11 cellular contexts compared by ENCODE assay signal in genomic region chr22:49951986-49952896, GRCh38. TPM values are rescaled to one million over a fixed set of nuclear protein-coding genes. Genes with fewer than 3 reads are reported as not detected.
DNase-seq lines count a peak whose midpoint lies in the region; ATAC-seq and TF ChIP-seq lines count a peak whose summit lies in the region.
"Had no signal": no experiment of that assay in that cellular context is flagged by ENCODE, and none has a peak within 500 bp of the region (broad histone marks: within the 10 kb centered on the region; RNA-seq: fewer than 3 reads in every experiment).

No MANE protein-coding gene starts in this region.

- intact Hi-C loops in sigmoid colon (cut with DNase I): no loop called here

- peak overlapping the region; percentile 93 for H3K27ac ChIP-seq in SJSA1
- peak overlapping the region in 3 of 4 donors; percentile 2 to 52 (median 35) for H3K27ac ChIP-seq in sigmoid colon
- H3K27ac ChIP-seq: HL-60 had no signal

- no peak for TF ChIP-seq POLR2A in sigmoid colon (IDR thresholded peaks at IDR 0.05)

- no peaks in the 10 kb centered on the region for H3K36me3 Mint-ChIP-seq in T-helper 2 cell treated with Interferon-gamma antibody and Interleukin-4, amounts not matched to agents 5 μg/mL and 100 μg/mL, for 36 hours (ENCODE audit: low read depth)
- H3K36me3 Mint-ChIP-seq: stimulated activated memory B cell treated with anti-CD40 and anti-IgM and Interleukin-4, amounts not matched to agents 10 μg/mL and 1 μg/mL and 100 μg/mL, for 72 hours had no signal

- 34 to 69% methylated on average over 24 of the region's 24 CpGs for WGBS in sigmoid colon, 2 donors

- no peaks in the 10 kb centered on the region for H3K36me3 ChIP-seq in SJSA1
- no peaks in the 10 kb centered on the region for H3K36me3 ChIP-seq in sigmoid colon

- ATAC-seq in GM19328 (IDR thresholded peaks at IDR 0.05; ENCODE audit: unreplicated experiment): no peak

- H3K4me1 ChIP-seq in SJSA1 (replicated peaks) (peaks cover 44% of the 10 kb centered on the region), sigmoid colon (peaks cover 0 to 21% (median 19%) of the 10 kb centered on the region in 4 donors)

- no peak overlapping the region for H3K27ac Mint-ChIP-seq in T-helper 2 cell treated with Interferon-gamma antibody and Interleukin-4, amounts not matched to agents 5 μg/mL and 100 μg/mL, for 36 hours
- H3K27ac Mint-ChIP-seq: progenitor cell of endocrine pancreas had no signal

- no peaks in the 10 kb centered on the region for H3K9me3 Mint-ChIP-seq in T-helper 2 cell treated with Interferon-gamma antibody and Interleukin-4, amounts not matched to agents 5 μg/mL and 100 μg/mL, for 36 hours
- H3K9me3 Mint-ChIP-seq: stimulated activated memory B cell treated with anti-CD40 and anti-IgM and Interleukin-4, amounts not matched to agents 10 μg/mL and 1 μg/mL and 100 μg/mL, for 72 hours had no signal

- H3K27me3 ChIP-seq in SJSA1 (replicated peaks): no peaks in the 10 kb centered on the region
- no peaks in the 10 kb centered on the region for H3K27me3 ChIP-seq in sigmoid colon

- TF ChIP-seq CTCF in foreskin fibroblast (IDR thresholded peaks at IDR 0.05; ENCODE audit: low read depth, low read length) (no peak), sigmoid colon (IDR thresholded peaks at IDR 0.05) (no peak)

- H3K9me3 ChIP-seq in SJSA1 (replicated peaks) (0 out of 2 replicates have a peak, but pooled peaks cover 2% of the 10 kb centered on the region), sigmoid colon (no peaks in the 10 kb centered on the region)

- H3K27me3 Mint-ChIP-seq in T-helper 2 cell treated with Interferon-gamma antibody and Interleukin-4, amounts not matched to agents 5 μg/mL and 100 μg/mL, for 36 hours (ENCODE audit: low read depth): no peaks in the 10 kb centered on the region
- H3K27me3 Mint-ChIP-seq: progenitor cell of endocrine pancreas; stimulated activated memory B cell treated with anti-CD40 and anti-IgM and Interleukin-4, amounts not matched to agents 10 μg/mL and 1 μg/mL and 100 μg/mL, for 72 hours had no signal

- no peak for TF ChIP-seq EP300 in sigmoid colon (IDR thresholded peaks at IDR 0.05)

- H3K4me3 Mint-ChIP-seq in T-helper 2 cell treated with Interferon-gamma antibody and Interleukin-4, amounts not matched to agents 5 μg/mL and 100 μg/mL, for 36 hours: no peak overlapping the region
- H3K4me3 Mint-ChIP-seq: stimulated activated memory B cell treated with anti-CD40 and anti-IgM and Interleukin-4, amounts not matched to agents 10 μg/mL and 1 μg/mL and 100 μg/mL, for 72 hours had no signal

- H3K4me1 Mint-ChIP-seq in T-helper 2 cell treated with Interferon-gamma antibody and Interleukin-4, amounts not matched to agents 5 μg/mL and 100 μg/mL, for 36 hours (ENCODE audit: low read depth): no peaks in the 10 kb centered on the region

- H3K4me3 ChIP-seq in SJSA1: no peak overlapping the region
- H3K4me3 ChIP-seq in foreskin fibroblast (ENCODE audit: low read depth in 1 of 2, low read length in 2 of 2): no peak overlapping the region
- H3K4me3 ChIP-seq in sigmoid colon: no peak overlapping the region

- DNase-seq in EH (ENCODE audit: low read depth) (peak; percentile 89), SJSA1 (ENCODE audit: low read depth in 1 of 2, low spot score in 2 of 2) (peak; percentile 87), foreskin fibroblast (peak; percentile 56 to 72), sigmoid colon (no peak), NCI-H2227 (lab: John Stamatoyannopoulos, UW; ENCODE audit: unreplicated experiment) (no peak)
- DNase-seq in T-helper 2 cell treated with Interferon-gamma antibody and Interleukin-4, amounts not matched to agents 5 μg/mL and 100 μg/mL, for 36 hours (ENCODE audit: low spot score): no peak
- DNase-seq in stimulated activated CD4-positive, alpha-beta T cell treated with anti-CD3 and anti-CD28 coated beads, Interleukin-4, amount 100 ng/mL, for 4 hours: no peak

RNA-seq across cellular contexts. Expression of gene PIM3, which starts 8.3 kb away (rescaled TPM):
- 53.0 and 55.8 TPM in 2 replicates for total RNA-seq in SJSA1 (2014; rRNA removed; shearing (Covaris generic))
- 10 to 100 TPM; 26.3 to 50.0 (median 41.8) TPM for total RNA-seq in sigmoid colon
- polyA plus RNA-seq in sigmoid colon: 100 to 1,000 TPM in 1 of 3 donors, 10 to 100 TPM in 2; 34.8 to 126 (median 60.1) TPM

RNA-seq across cellular contexts. Expression of gene CRELD2, which starts 33.8 kb away (rescaled TPM):
- total RNA-seq in SJSA1 (2014; rRNA removed; shearing (Covaris generic)): 88.0 and 145 TPM in 2 replicates
- 10 to 100 TPM; 15.5 to 26.5 (median 23.1) TPM for total RNA-seq in sigmoid colon
- 10 to 100 TPM in 2 of 3 donors, 1 to 10 TPM in 1; 9.2 to 97.7 (median 11.4) TPM for polyA plus RNA-seq in sigmoid colon

RNA-seq across cellular contexts. Expression of gene ALG12, which starts 34.0 kb away (rescaled TPM):
- 10.6 and 19.6 TPM in 2 replicates for total RNA-seq in SJSA1 (2014; rRNA removed; shearing (Covaris generic))
- total RNA-seq in sigmoid colon: 10 to 100 TPM; 11.4 to 23.9 (median 15.4) TPM
- polyA plus RNA-seq in sigmoid colon: 10 to 100 TPM in 1 of 3 donors, 1 to 10 TPM in 2; 1.8 to 15.9 (median 2.1) TPM

Comparison
In these comparisons a context has a peak if more than half of its experiments do, and no peak if none do; other contexts are left out.
1. DNase-seq: peak in EH (single experiment), SJSA1 (2 of 2) and foreskin fibroblast (2 of 2); none in sigmoid colon (single experiment), NCI-H2227 (single experiment), T-helper 2 cell treated with Interferon-gamma antibody and Interleukin-4, amounts not matched to agents 5 μg/mL and 100 μg/mL, for 36 hours (single experiment) and stimulated activated CD4-positive, alpha-beta T cell treated with anti-CD3 and anti-CD28 coated beads, Interleukin-4, amount 100 ng/mL, for 4 hours (0 of 2).